ENCODE assay signal across 1 cellular context in the genomic region with DNA sequence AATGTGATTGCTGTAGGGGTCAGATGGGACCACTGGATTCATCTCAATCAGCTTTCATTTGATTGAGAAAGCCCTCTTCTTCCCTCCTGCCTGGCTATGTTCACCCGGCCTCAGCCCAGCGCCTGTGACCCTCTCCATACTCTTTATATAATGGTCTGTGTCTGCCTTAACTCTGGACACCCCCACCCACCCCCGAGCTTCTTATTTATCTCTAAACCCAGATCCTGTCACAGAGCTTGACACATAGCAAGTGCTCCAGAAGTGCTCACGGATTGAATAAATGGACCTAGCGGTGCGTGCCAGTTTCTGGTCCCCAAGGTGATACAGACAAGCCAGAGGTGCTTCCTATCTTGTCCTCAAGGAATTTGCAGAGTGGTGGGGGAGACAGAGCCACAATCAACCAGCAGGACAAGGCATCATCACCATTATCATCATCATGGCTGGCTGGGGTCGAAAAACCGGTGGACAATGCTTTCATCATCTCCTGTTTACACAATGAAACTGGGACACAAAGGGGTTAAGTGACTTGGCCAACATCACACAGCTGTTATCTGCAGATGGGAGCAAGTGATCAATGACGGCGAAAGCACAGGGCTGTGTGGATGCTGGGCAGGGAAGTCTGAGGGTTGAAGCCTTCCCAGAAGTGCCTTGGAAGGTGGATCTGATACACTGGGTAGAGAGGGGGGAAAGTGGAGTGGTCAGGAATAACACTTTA.
A peak's percentile ranks its signal among the peaks of the same experiment; 100 is the strongest.
TF ChIP-seq lines count a peak whose summit lies in the region.

No MANE protein-coding gene starts in this region.

TF ChIP-seq in HepG2, 621 proteins besides CTCF, POLR2A, EP300 and RAD21 (continued from another document and continues in another):
- TF ChIP-seq, protein P1, sequence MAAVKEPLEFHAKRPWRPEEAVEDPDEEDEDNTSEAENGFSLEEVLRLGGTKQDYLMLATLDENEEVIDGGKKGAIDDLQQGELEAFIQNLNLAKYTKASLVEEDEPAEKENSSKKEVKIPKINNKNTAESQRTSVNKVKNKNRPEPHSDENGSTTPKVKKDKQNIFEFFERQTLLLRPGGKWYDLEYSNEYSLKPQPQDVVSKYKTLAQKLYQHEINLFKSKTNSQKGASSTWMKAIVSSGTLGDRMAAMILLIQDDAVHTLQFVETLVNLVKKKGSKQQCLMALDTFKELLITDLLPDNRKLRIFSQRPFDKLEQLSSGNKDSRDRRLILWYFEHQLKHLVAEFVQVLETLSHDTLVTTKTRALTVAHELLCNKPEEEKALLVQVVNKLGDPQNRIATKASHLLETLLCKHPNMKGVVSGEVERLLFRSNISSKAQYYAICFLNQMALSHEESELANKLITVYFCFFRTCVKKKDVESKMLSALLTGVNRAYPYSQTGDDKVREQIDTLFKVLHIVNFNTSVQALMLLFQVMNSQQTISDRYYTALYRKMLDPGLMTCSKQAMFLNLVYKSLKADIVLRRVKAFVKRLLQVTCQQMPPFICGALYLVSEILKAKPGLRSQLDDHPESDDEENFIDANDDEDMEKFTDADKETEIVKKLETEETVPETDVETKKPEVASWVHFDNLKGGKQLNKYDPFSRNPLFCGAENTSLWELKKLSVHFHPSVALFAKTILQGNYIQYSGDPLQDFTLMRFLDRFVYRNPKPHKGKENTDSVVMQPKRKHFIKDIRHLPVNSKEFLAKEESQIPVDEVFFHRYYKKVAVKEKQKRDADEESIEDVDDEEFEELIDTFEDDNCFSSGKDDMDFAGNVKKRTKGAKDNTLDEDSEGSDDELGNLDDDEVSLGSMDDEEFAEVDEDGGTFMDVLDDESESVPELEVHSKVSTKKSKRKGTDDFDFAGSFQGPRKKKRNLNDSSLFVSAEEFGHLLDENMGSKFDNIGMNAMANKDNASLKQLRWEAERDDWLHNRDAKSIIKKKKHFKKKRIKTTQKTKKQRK (IDR thresholded peaks at IDR 0.05; ENCODE audit: low read length) = no peak
- TF ChIP-seq MEIS2 (CRISPR knock-in tag; IDR thresholded peaks at IDR 0.05) (peak; percentile 51; the same call in 1 of the 2 replicates), HOXD1 (CRISPR knock-in tag; IDR thresholded peaks at IDR 0.05) (0 out of 2 replicates have a peak, but pooled peaks have one; percentile 64), SIX1 (CRISPR knock-in tag; IDR thresholded peaks at IDR 0.05; ENCODE audit: borderline replicate concordance) (no peak), ZKSCAN5 (CRISPR knock-in tag; IDR thresholded peaks at IDR 0.05) (no peak), ZSCAN22 (CRISPR knock-in tag; IDR thresholded peaks at IDR 0.05) (peak; percentile 90), MTF2 (CRISPR knock-in tag; IDR thresholded peaks at IDR 0.05; ENCODE audit: borderline replicate concordance) (no peak), STAG1 (CRISPR knock-in tag; IDR thresholded peaks at IDR 0.05) (no peak), ZNF260 (CRISPR knock-in tag; IDR thresholded peaks at IDR 0.05; ENCODE audit: borderline replicate concordance, low read depth) (no peak), AGO1 (IDR thresholded peaks at IDR 0.05; ENCODE audit: low read depth, low read length, poor library complexity, severe bottlenecking) (no peak), HNF4G (IDR thresholded peaks at IDR 0.05; ENCODE audit: borderline replicate concordance, low read depth, low read length) (no peak; the same call in 1 of the 2 replicates), HNF4G (CRISPR knock-in tag; IDR thresholded peaks at IDR 0.05; ENCODE audit: borderline replicate concordance, low read depth) (no peak), BHLHE40 (IDR thresholded peaks at IDR 0.05; ENCODE audit: low read length) (no peak), SIX4 (CRISPR knock-in tag; IDR thresholded peaks at IDR 0.05) (no peak), ZSCAN31 (CRISPR knock-in tag; IDR thresholded peaks at IDR 0.05; ENCODE audit: low read depth) (no peak), ZFP36L2 (CRISPR knock-in tag; IDR thresholded peaks at IDR 0.05) (no peak), SP1 (IDR thresholded peaks at IDR 0.05) (no peak), SP1 (CRISPR knock-in tag; IDR thresholded peaks at IDR 0.05) (no peak), ZC3H4 (CRISPR knock-in tag; IDR thresholded peaks at IDR 0.05; ENCODE audit: borderline replicate concordance) (no peak), SMAD1 (CRISPR knock-in tag; IDR thresholded peaks at IDR 0.05; ENCODE audit: borderline replicate concordance, low read depth) (no peak), SRSF1 (optimal IDR thresholded peaks at IDR 0.05; ENCODE audit: low read depth, low read length) (no peak), ZNF619 (CRISPR knock-in tag; IDR thresholded peaks at IDR 0.05) (no peak), MED13 (CRISPR knock-in tag; IDR thresholded peaks at IDR 0.05) (no peak), ZNF329 (CRISPR knock-in tag; IDR thresholded peaks at IDR 0.05; ENCODE audit: low read depth) (no peak), PCBP2 (optimal IDR thresholded peaks at IDR 0.05; ENCODE audit: low read depth, low read length, poor library complexity, severe bottlenecking) (no peak), ZNF761 (CRISPR knock-in tag; conservative IDR thresholded peaks at IDR 0.05) (no peak), KLF15 (CRISPR knock-in tag; IDR thresholded peaks at IDR 0.05; ENCODE audit: borderline replicate concordance) (no peak), MED8 (CRISPR knock-in tag; IDR thresholded peaks at IDR 0.05; ENCODE audit: insufficient replicate concordance) (no peak), HNRNPK (IDR thresholded peaks at IDR 0.05; ENCODE audit: low read depth, low read length, poor library complexity, severe bottlenecking) (no peak), GATAD1 (CRISPR knock-in tag; IDR thresholded peaks at IDR 0.05) (0 out of 2 replicates have a peak, but pooled peaks have one; percentile 47), ZNF629 (CRISPR knock-in tag; conservative IDR thresholded peaks at IDR 0.05) (peak; percentile 74), ZNF549 (CRISPR knock-in tag; IDR thresholded peaks at IDR 0.05) (no peak), CBX1 (IDR thresholded peaks at IDR 0.05; ENCODE audit: low read depth) (no peak), EHMT2 (IDR thresholded peaks at IDR 0.05; ENCODE audit: borderline replicate concordance, low read depth, low read length) (no peak), ZNF780A (CRISPR knock-in tag; IDR thresholded peaks at IDR 0.05) (no peak), HMG20A (CRISPR knock-in tag; IDR thresholded peaks at IDR 0.05; ENCODE audit: borderline replicate concordance) (peak; percentile 69; the same call in 1 of the 2 replicates), NCOA1 (CRISPR knock-in tag; IDR thresholded peaks at IDR 0.05) (no peak), TAF1 (CRISPR knock-in tag; IDR thresholded peaks at IDR 0.05) (no peak), PRMT3 (CRISPR knock-in tag; IDR thresholded peaks at IDR 0.05; ENCODE audit: borderline replicate concordance, low read depth) (no peak), SMC3 (IDR thresholded peaks at IDR 0.05; ENCODE audit: low read length) (no peak), GPN1 (CRISPR knock-in tag; IDR thresholded peaks at IDR 0.05; ENCODE audit: borderline replicate concordance) (no peak), SP140L (CRISPR knock-in tag; IDR thresholded peaks at IDR 0.05; ENCODE audit: borderline replicate concordance) (no peak), ZNF841 (CRISPR knock-in tag; IDR thresholded peaks at IDR 0.05; ENCODE audit: borderline replicate concordance) (no peak), CBFB (CRISPR knock-in tag; IDR thresholded peaks at IDR 0.05) (no peak), ZNF333 (CRISPR knock-in tag; IDR thresholded peaks at IDR 0.05; ENCODE audit: borderline replicate concordance) (no peak), ZNF615 (CRISPR knock-in tag; IDR thresholded peaks at IDR 0.05; ENCODE audit: borderline replicate concordance) (no peak), POLR2AphosphoS2 (IDR thresholded peaks at IDR 0.05; ENCODE audit: low read depth, low read length) (no peak), ZNF792 (CRISPR knock-in tag; IDR thresholded peaks at IDR 0.05) (no peak), POLR2AphosphoS5 (IDR thresholded peaks at IDR 0.05; ENCODE audit: low read depth, low read length) (no peak)
- TF ChIP-seq, protein P2, sequence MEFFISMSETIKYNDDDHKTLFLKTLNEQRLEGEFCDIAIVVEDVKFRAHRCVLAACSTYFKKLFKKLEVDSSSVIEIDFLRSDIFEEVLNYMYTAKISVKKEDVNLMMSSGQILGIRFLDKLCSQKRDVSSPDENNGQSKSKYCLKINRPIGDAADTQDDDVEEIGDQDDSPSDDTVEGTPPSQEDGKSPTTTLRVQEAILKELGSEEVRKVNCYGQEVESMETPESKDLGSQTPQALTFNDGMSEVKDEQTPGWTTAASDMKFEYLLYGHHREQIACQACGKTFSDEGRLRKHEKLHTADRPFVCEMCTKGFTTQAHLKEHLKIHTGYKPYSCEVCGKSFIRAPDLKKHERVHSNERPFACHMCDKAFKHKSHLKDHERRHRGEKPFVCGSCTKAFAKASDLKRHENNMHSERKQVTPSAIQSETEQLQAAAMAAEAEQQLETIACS (CRISPR knock-in tag; IDR thresholded peaks at IDR 0.05) = no peak
- TF ChIP-seq, protein P3, sequence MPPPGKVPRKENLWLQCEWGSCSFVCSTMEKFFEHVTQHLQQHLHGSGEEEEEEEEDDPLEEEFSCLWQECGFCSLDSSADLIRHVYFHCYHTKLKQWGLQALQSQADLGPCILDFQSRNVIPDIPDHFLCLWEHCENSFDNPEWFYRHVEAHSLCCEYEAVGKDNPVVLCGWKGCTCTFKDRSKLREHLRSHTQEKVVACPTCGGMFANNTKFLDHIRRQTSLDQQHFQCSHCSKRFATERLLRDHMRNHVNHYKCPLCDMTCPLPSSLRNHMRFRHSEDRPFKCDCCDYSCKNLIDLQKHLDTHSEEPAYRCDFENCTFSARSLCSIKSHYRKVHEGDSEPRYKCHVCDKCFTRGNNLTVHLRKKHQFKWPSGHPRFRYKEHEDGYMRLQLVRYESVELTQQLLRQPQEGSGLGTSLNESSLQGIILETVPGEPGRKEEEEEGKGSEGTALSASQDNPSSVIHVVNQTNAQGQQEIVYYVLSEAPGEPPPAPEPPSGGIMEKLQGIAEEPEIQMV (CRISPR knock-in tag; IDR thresholded peaks at IDR 0.05; ENCODE audit: low read depth) = no peak
- TF ChIP-seq, protein P4, sequence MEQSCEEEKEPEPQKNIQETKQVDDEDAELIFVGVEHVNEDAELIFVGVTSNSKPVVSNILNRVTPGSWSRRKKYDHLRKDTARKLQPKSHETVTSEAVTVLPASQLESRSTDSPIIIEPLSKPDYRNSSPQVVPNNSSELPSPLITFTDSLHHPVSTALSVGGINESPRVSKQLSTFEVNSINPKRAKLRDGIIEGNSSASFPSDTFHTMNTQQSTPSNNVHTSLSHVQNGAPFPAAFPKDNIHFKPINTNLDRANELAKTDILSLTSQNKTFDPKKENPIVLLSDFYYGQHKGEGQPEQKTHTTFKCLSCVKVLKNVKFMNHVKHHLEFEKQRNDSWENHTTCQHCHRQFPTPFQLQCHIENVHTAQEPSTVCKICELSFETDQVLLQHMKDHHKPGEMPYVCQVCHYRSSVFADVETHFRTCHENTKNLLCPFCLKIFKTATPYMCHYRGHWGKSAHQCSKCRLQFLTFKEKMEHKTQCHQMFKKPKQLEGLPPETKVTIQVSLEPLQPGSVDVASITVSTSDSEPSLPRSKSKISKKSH (CRISPR knock-in tag; IDR thresholded peaks at IDR 0.05; ENCODE audit: borderline replicate concordance) = no peak
- TF ChIP-seq, protein P5, sequence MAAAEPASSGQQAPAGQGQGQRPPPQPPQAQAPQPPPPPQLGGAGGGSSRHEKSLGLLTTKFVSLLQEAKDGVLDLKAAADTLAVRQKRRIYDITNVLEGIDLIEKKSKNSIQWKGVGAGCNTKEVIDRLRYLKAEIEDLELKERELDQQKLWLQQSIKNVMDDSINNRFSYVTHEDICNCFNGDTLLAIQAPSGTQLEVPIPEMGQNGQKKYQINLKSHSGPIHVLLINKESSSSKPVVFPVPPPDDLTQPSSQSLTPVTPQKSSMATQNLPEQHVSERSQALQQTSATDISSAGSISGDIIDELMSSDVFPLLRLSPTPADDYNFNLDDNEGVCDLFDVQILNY (CRISPR knock-in tag; conservative IDR thresholded peaks at IDR 0.05) = no peak
- TF ChIP-seq, protein P6, sequence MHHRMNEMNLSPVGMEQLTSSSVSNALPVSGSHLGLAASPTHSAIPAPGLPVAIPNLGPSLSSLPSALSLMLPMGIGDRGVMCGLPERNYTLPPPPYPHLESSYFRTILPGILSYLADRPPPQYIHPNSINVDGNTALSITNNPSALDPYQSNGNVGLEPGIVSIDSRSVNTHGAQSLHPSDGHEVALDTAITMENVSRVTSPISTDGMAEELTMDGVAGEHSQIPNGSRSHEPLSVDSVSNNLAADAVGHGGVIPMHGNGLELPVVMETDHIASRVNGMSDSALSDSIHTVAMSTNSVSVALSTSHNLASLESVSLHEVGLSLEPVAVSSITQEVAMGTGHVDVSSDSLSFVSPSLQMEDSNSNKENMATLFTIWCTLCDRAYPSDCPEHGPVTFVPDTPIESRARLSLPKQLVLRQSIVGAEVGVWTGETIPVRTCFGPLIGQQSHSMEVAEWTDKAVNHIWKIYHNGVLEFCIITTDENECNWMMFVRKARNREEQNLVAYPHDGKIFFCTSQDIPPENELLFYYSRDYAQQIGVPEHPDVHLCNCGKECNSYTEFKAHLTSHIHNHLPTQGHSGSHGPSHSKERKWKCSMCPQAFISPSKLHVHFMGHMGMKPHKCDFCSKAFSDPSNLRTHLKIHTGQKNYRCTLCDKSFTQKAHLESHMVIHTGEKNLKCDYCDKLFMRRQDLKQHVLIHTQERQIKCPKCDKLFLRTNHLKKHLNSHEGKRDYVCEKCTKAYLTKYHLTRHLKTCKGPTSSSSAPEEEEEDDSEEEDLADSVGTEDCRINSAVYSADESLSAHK (CRISPR knock-in tag; IDR thresholded peaks at IDR 0.05; ENCODE audit: borderline replicate concordance) = no peak
- TF ChIP-seq, protein P7, sequence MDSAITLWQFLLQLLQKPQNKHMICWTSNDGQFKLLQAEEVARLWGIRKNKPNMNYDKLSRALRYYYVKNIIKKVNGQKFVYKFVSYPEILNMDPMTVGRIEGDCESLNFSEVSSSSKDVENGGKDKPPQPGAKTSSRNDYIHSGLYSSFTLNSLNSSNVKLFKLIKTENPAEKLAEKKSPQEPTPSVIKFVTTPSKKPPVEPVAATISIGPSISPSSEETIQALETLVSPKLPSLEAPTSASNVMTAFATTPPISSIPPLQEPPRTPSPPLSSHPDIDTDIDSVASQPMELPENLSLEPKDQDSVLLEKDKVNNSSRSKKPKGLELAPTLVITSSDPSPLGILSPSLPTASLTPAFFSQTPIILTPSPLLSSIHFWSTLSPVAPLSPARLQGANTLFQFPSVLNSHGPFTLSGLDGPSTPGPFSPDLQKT (CRISPR knock-in tag; IDR thresholded peaks at IDR 0.05; ENCODE audit: borderline replicate concordance) = no peak
- TF ChIP-seq, protein P8, sequence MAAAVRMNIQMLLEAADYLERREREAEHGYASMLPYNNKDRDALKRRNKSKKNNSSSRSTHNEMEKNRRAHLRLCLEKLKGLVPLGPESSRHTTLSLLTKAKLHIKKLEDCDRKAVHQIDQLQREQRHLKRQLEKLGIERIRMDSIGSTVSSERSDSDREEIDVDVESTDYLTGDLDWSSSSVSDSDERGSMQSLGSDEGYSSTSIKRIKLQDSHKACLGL (CRISPR knock-in tag; IDR thresholded peaks at IDR 0.05) = no peak
